Comparison of ENCODE assay signal across 8 cellular contexts in the genomic region with DNA sequence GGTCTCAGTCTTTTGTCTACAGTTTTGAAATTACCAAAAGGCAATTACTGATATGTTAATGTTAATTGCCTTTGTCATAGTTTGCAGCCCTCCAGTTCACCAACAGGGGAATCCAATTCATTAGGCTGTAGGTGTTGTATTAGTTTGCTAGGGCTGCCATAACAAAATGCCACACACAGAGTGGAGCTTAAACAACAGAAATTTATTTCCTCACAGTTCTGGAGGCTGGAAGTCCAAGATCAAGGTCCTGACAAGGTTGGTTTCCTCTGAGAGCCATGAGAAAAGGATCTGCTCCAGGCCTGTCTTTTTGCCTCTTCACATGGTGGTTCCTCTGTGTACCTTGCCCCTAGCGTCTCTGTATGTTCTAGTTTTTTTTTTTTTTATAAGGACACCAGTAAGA. TPM values are rescaled to one million over a fixed set of nuclear protein-coding genes. Genes with fewer than 3 reads are reported as not detected.
DNase-seq lines count a peak whose midpoint lies in the region; ATAC-seq and TF ChIP-seq lines count a peak whose summit lies in the region.

No MANE protein-coding gene starts in this region.

- WGBS in upper lobe of left lung, 2 donors = 93 to 100% methylated on average over 1 of the region's 1 CpG

- peak overlapping the region; percentile 93 for H3K4me3 ChIP-seq in cardiac muscle cell
- peak overlapping the region; percentile 98 for H3K4me3 ChIP-seq in astrocyte of the spinal cord (ENCODE audit: low read depth, low read length)
- peak overlapping the region in 3 of 4 donors; percentile 72 to 94 (median 83) for H3K4me3 ChIP-seq in upper lobe of left lung

- H3K9me3 Mint-ChIP-seq in memory B cell = no peaks in the 10 kb centered on the region

- H3K9me3 ChIP-seq in cardiac muscle cell (ENCODE audit: low read depth) (no peaks in the 10 kb centered on the region), upper lobe of left lung (no peaks in the 10 kb centered on the region)

- peaks cover 33% of the 10 kb centered on the region for H3K4me1 Mint-ChIP-seq in memory B cell

- no peak for TF ChIP-seq CTCF in cardiac muscle cell (IDR thresholded peaks at IDR 0.05; ENCODE audit: low read depth, low read length)
- TF ChIP-seq CTCF in astrocyte of the spinal cord (IDR thresholded peaks at IDR 0.05; ENCODE audit: low read depth, low read length) = no peak
- no peak for TF ChIP-seq CTCF in upper lobe of left lung (IDR thresholded peaks at IDR 0.05)

- in situ Hi-C loops in astrocyte of the spinal cord (cut with HindIII; ENCODE audit: low sequenced_read_pairs) = no loop called here

- intact Hi-C loops in left ventricle myocardium superior (cut with micrococcal nuclease) = no loop called here

- H3K4me3 Mint-ChIP-seq in memory B cell = no peak overlapping the region

- TF ChIP-seq POLR2A in upper lobe of left lung (IDR thresholded peaks at IDR 0.05) = no peak

- H3K4me1 ChIP-seq in cardiac muscle cell (ENCODE audit: low read depth) (peaks cover 7% of the 10 kb centered on the region), upper lobe of left lung (peaks cover 14 to 42% (median 30%) of the 10 kb centered on the region in 4 donors)

- no peaks in the 10 kb centered on the region for H3K27me3 ChIP-seq in cardiac muscle cell
- no peaks in the 10 kb centered on the region for H3K27me3 ChIP-seq in upper lobe of left lung

- peaks cover 31% of the 10 kb centered on the region for H3K36me3 Mint-ChIP-seq in memory B cell

- H3K27me3 Mint-ChIP-seq in memory B cell = no peaks in the 10 kb centered on the region

- TF ChIP-seq EP300 in upper lobe of left lung (IDR thresholded peaks at IDR 0.05) = no peak

- peak overlapping the region; percentile 45 for H3K27ac Mint-ChIP-seq in memory B cell

- no peak overlapping the region for H3K27ac ChIP-seq in cardiac muscle cell
- H3K27ac ChIP-seq in upper lobe of left lung = peak overlapping the region in 2 of 4 donors; percentile 90 to 93

- H3K36me3 ChIP-seq in cardiac muscle cell (peaks cover 30% of the 10 kb centered on the region), upper lobe of left lung (peaks cover 5 to 46% (median 28%) of the 10 kb centered on the region in 4 donors)

- ATAC-seq in left ventricle myocardium superior (no peak), memory B cell (ENCODE audit: low read depth) (no peak), upper lobe of left lung (ENCODE audit: low FRiP score in 2 of 2) (no peak)

- DNase-seq in cardiac muscle cell (ENCODE audit: low read depth in 1 of 2, low spot score in 1 of 2) (no peak), left ventricle myocardium superior (no peak), astrocyte of the spinal cord (ENCODE audit: low read depth, low spot score) (no peak), memory B cell (ENCODE audit: low spot score in 2 of 2) (no peak), upper lobe of left lung (no peak), NCI-H2081 treated with DMSO at 0.1 percent for 48 hours (lab: John Stamatoyannopoulos, UW) (no peak), T1000 (lab: John Stamatoyannopoulos, UW) (no peak), GOT3 (lab: John Stamatoyannopoulos, UW) (no peak)

RNA-seq across cellular contexts. Expression of gene RTCA, which starts 1.3 kb away (rescaled TPM):
- total RNA-seq in cardiac muscle cell = 34.2 and 36.1 TPM in 2 replicates
- polyA plus RNA-seq in cardiac muscle cell = 40.5 and 45.0 TPM in 2 replicates
- total RNA-seq in left ventricle myocardium superior = 52.2 TPM
- 10 to 100 TPM; 12.1 to 36.4 (median 30.3) TPM for total RNA-seq in upper lobe of left lung

RNA-seq across cellular contexts. Expression of gene DBT, which starts 17.6 kb away (rescaled TPM):
- total RNA-seq in cardiac muscle cell (4.8 and 5.8 TPM in 2 replicates), left ventricle myocardium superior (36.2 TPM), upper lobe of left lung (10 to 100 TPM in 3 of 6 donors, 1 to 10 TPM in 3; 4.4 to 17.1 (median 9.8) TPM)
- 9.1 and 9.3 TPM in 2 replicates for polyA plus RNA-seq in cardiac muscle cell
